In genomic region chr14:35416108-35416750, GRCh38 we compare ENCODE assay signal across 8 cellular contexts. TPM values are rescaled to one million over a fixed set of nuclear protein-coding genes. Genes with fewer than 3 reads are reported as not detected.
DNase-seq lines count a peak whose midpoint lies in the region; ATAC-seq, FAIRE-seq and TF ChIP-seq lines count a peak whose summit lies in the region.

No MANE protein-coding gene starts in this region.

- ATAC-seq in HG03108 (IDR thresholded peaks at IDR 0.05; ENCODE audit: unreplicated experiment), result peak; percentile 47

- H2AFZ ChIP-seq in smooth muscle cell (ENCODE audit: low read depth), result no peak overlapping the region

- H3K36me3 ChIP-seq in smooth muscle cell (ENCODE audit: low read depth), result no peaks in the 10 kb centered on the region

- DNase-seq in GM19239 (ENCODE audit: insufficient read length, low spot score), result no peak
- DNase-seq in activated T-cell treated with anti-CD3 and anti-CD28 coated beads for 4 hours, result peak; percentile 67
- peak; percentile 53 to 57 for DNase-seq in stimulated activated CD4-positive, alpha-beta T cell treated with anti-CD3 and anti-CD28 coated beads, Interleukin-1b, Interleukin-23, amount 100 ng/mL, for 4 hours (ENCODE audit: low read depth in 2 of 2)
- DNase-seq in GF-D8 (lab: John Stamatoyannopoulos, UW), result no peak
- DNase-seq in dorsolateral prefrontal cortex, result no peak
- DNase-seq in cerebellar nuclear complex (lab: John Stamatoyannopoulos, UW), result no peak
- DNase-seq in smooth muscle cell (lab: John Stamatoyannopoulos, UW; ENCODE audit: unreplicated experiment), result no peak

- H3K4me2 ChIP-seq in smooth muscle cell, result no peak overlapping the region

- no peak overlapping the region for H3K9ac ChIP-seq in smooth muscle cell (ENCODE audit: low read depth)

- H3K27ac ChIP-seq in dorsolateral prefrontal cortex, result no peak overlapping the region
- H3K27ac ChIP-seq in smooth muscle cell (ENCODE audit: low read depth), result no peak overlapping the region

- H3K9me3 ChIP-seq in smooth muscle cell (replicated peaks; ENCODE audit: low read depth), result no peaks in the 10 kb centered on the region

- no peaks in the 10 kb centered on the region for H3K79me2 ChIP-seq in smooth muscle cell (ENCODE audit: low read depth)

- no peak for TF ChIP-seq CTCF in dorsolateral prefrontal cortex (IDR thresholded peaks at IDR 0.05 in 54 of 56, conservative IDR thresholded peaks at IDR 0.05 in 2 of 56; ENCODE audit: low read depth in 1 of 56, partially characterized antibody in 56 of 56)
- no peak for TF ChIP-seq CTCF in smooth muscle cell (IDR thresholded peaks at IDR 0.05; ENCODE audit: borderline replicate concordance, insufficient read depth, poor library complexity, severe bottlenecking)

- intact Hi-C loops in dorsolateral prefrontal cortex (cut with DNase I), result loop anchor here in 1 of 2 donors (10.0 kb wide), 1 partner anchor 371 kb away; the partner anchor contains the start of gene FAM177A1

- no peaks in the 10 kb centered on the region for H3K4me1 ChIP-seq in smooth muscle cell (ENCODE audit: low read depth)

- FAIRE-seq in GM19239 (lab: Jason Lieb, UNC), result peak; percentile 86

- 57% methylated on average over 5 of the region's 5 CpGs for WGBS in smooth muscle cell (ENCODE audit: low lambda C conversion rate)

- H4K20me1 ChIP-seq in smooth muscle cell (ENCODE audit: low read depth), result no peaks in the 10 kb centered on the region

- H3K4me3 ChIP-seq in dorsolateral prefrontal cortex (no peak overlapping the region), smooth muscle cell (no peak overlapping the region)

- H3F3A ChIP-seq in smooth muscle cell (ENCODE audit: low read depth), result no peaks in the 10 kb centered on the region

- no peaks in the 10 kb centered on the region for H3K27me3 ChIP-seq in dorsolateral prefrontal cortex
- no peaks in the 10 kb centered on the region for H3K27me3 ChIP-seq in smooth muscle cell (ENCODE audit: low read depth)

RNA-seq across cellular contexts. Expression of gene NFKBIA, which starts 11.7 kb away (rescaled TPM):
- total RNA-seq in dorsolateral prefrontal cortex, result 100 to 1,000 TPM in 34 of 120 experiments, 10 to 100 TPM in 86; 38.8 to 167 (median 81.3) TPM
- 170 and 215 TPM in 2 replicates for total RNA-seq in smooth muscle cell
- polyA plus RNA-seq in smooth muscle cell, result 207 and 223 TPM in 2 replicates

Comparison
In these comparisons a context has a peak if more than half of its experiments do, and no peak if none do; other contexts are left out.
1. DNase-seq: peak in activated T-cell treated with anti-CD3 and anti-CD28 coated beads for 4 hours (single experiment) and stimulated activated CD4-positive, alpha-beta T cell treated with anti-CD3 and anti-CD28 coated beads, Interleukin-1b, Interleukin-23, amount 100 ng/mL, for 4 hours (2 of 2); none in GM19239 (single experiment), GF-D8 (single experiment), dorsolateral prefrontal cortex (0 of 10), cerebellar nuclear complex (0 of 2) and smooth muscle cell (single experiment).